Comparison of ENCODE assay signal across 1 cellular context in genomic region chr17:65433157-65433556, GRCh38.
TF ChIP-seq lines count a peak whose summit lies in the region.

No MANE protein-coding gene starts in this region.

TF ChIP-seq in HCT116, 20 proteins besides CTCF, POLR2A, EP300 and RAD21 (continued from another document):
- no peak for TF ChIP-seq ZBTB33 (IDR thresholded peaks at IDR 0.05; ENCODE audit: extremely low read depth, insufficient replicate concordance, low read length)
- TF ChIP-seq, protein P1, sequence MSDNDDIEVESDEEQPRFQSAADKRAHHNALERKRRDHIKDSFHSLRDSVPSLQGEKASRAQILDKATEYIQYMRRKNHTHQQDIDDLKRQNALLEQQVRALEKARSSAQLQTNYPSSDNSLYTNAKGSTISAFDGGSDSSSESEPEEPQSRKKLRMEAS (IDR thresholded peaks at IDR 0.05), result no peak
- no peak for TF ChIP-seq FOSL1 (IDR thresholded peaks at IDR 0.05; ENCODE audit: low read depth)
- no peak for TF ChIP-seq CEBPB (IDR thresholded peaks at IDR 0.05; ENCODE audit: low read depth)
- no peak for TF ChIP-seq CBX3 (IDR thresholded peaks at IDR 0.05; ENCODE audit: low read depth)
